In genomic region chr1:84479998-84480397, GRCh38 we compare ENCODE assay signal across 8 cellular contexts. TPM values are rescaled to one million over a fixed set of nuclear protein-coding genes. Genes with fewer than 3 reads are reported as not detected.
DNase-seq lines count a peak whose midpoint lies in the region; ATAC-seq and TF ChIP-seq lines count a peak whose summit lies in the region.

No MANE protein-coding gene starts in this region.

- H4K91ac ChIP-seq in neuronal stem cell (ENCODE audit: low read depth, low read length, poor library complexity), result no peak overlapping the region

- no peak overlapping the region for H3K4ac ChIP-seq in neuronal stem cell (ENCODE audit: low read length)

- no CpG with 5 or more reads among the region's 9 CpGs for WGBS in neuronal stem cell (ENCODE audit: extremely low coverage in 2 of 2, insufficient read length in 2 of 2, insufficient replicate concordance in 1 of 2), 2 donors

- DNase-seq in OCI-M1 (lab: John Stamatoyannopoulos, UW), result peak; percentile 51
- DNase-seq in endothelial cell (ENCODE audit: low spot score), result no peak
- DNase-seq in neuronal stem cell (ENCODE audit: low spot score), result no peak
- DNase-seq in AG20443 (ENCODE audit: low spot score), result no peak
- no peak for DNase-seq in AML-193 (lab: John Stamatoyannopoulos, UW)

- peaks cover 2 to 13% of the 10 kb centered on the region in 2 donors for H3K9me3 ChIP-seq in neuronal stem cell (replicated peaks in 1 of 2; ENCODE audit: control insufficient read depth in 2 of 2, insufficient read depth in 1 of 2, low read depth in 1 of 2, low read length in 2 of 2)

- H2BK12ac ChIP-seq in neuronal stem cell (ENCODE audit: low read length), result no peak overlapping the region

- H3K4me1 ChIP-seq in ACC112 (ENCODE audit: control insufficient read depth, insufficient read depth, low read length, unreplicated experiment) (peaks cover 15% of the 10 kb centered on the region), neuronal stem cell (ENCODE audit: control insufficient read depth in 2 of 2, insufficient read depth in 1 of 2, low read depth in 1 of 2, low read length in 2 of 2) (peaks cover 0 to 4% of the 10 kb centered on the region in 2 donors)

- H2BK15ac ChIP-seq in neuronal stem cell (ENCODE audit: low read length), result no peak overlapping the region

- H3K4me3 ChIP-seq in ACC112 (ENCODE audit: low read depth, low read length) (peak overlapping the region; percentile 83), neuronal stem cell (ENCODE audit: low read length in 2 of 2) (peak overlapping the region in 1 of 2 donors; percentile 59)

- H3K79me2 ChIP-seq in ACC112 (ENCODE audit: control insufficient read depth, insufficient read depth, low read length, unreplicated experiment), result peaks cover 34% of the 10 kb centered on the region

- no peak overlapping the region for H3K9ac ChIP-seq in neuronal stem cell (ENCODE audit: low read depth, low read length, poor library complexity)

- H3K14ac ChIP-seq in neuronal stem cell (ENCODE audit: low read length), result no peak overlapping the region

- TF ChIP-seq CTCF in endothelial cell (IDR thresholded peaks at IDR 0.05; ENCODE audit: unreplicated experiment), result no peak

- no peak overlapping the region for H4K8ac ChIP-seq in neuronal stem cell (ENCODE audit: low read depth, low read length)

- H3K4me3 Mint-ChIP-seq in endothelial cell (ENCODE audit: unreplicated experiment), result peak overlapping the region; percentile 99

- H3K4me1 Mint-ChIP-seq in endothelial cell (ENCODE audit: unreplicated experiment), result peaks cover 7% of the 10 kb centered on the region

- peak; percentile 17 for ATAC-seq in GM19395 (IDR thresholded peaks at IDR 0.05; ENCODE audit: unreplicated experiment)
- no peak for ATAC-seq in GM18873 (IDR thresholded peaks at IDR 0.05; ENCODE audit: low FRiP score, unreplicated experiment)

- no peak overlapping the region for H2AK5ac ChIP-seq in neuronal stem cell (ENCODE audit: low read depth, low read length)

- H3K4me2 ChIP-seq in neuronal stem cell (ENCODE audit: insufficient read depth, low read length, poor library complexity, severe bottlenecking), result peak overlapping the region; percentile 72

- H3K27ac ChIP-seq in ACC112 (ENCODE audit: low read depth, low read length), result peak overlapping the region; percentile 67; the same call in 1 of the 2 replicates
- no peak overlapping the region for H3K27ac ChIP-seq in neuronal stem cell (replicated peaks; ENCODE audit: low read length)

- H3K9me3 Mint-ChIP-seq in endothelial cell (ENCODE audit: unreplicated experiment), result no peaks in the 10 kb centered on the region

- peaks cover 6% of the 10 kb centered on the region for H3K36me3 Mint-ChIP-seq in endothelial cell (ENCODE audit: low read depth, unreplicated experiment)

- no peaks in the 10 kb centered on the region for H3K79me1 ChIP-seq in neuronal stem cell (ENCODE audit: low read depth, low read length)

- H3K27me3 ChIP-seq in ACC112 (ENCODE audit: insufficient read depth, low read length) (no peaks in the 10 kb centered on the region), neuronal stem cell (ENCODE audit: control insufficient read depth in 3 of 3, insufficient read depth in 3 of 3, low read depth in 1 of 3, low read length in 3 of 3) (peaks cover 0 to 14% (median 3%) of the 10 kb centered on the region in 3 experiments)

- peaks cover 5% of the 10 kb centered on the region for H3K27me3 Mint-ChIP-seq in endothelial cell (ENCODE audit: unreplicated experiment)

- peaks cover 10% of the 10 kb centered on the region; the same call in 1 of the 2 replicates for H3K36me3 ChIP-seq in ACC112 (ENCODE audit: insufficient read depth, low read length)
- peaks cover 0 to 41% of the 10 kb centered on the region in 2 donors for H3K36me3 ChIP-seq in neuronal stem cell (replicated peaks in 1 of 2; ENCODE audit: control insufficient read depth in 2 of 2, insufficient read depth in 2 of 2, low read length in 2 of 2)

- no peak overlapping the region for H2BK5ac ChIP-seq in neuronal stem cell (ENCODE audit: low read length)

- H2AFZ ChIP-seq in ACC112 (ENCODE audit: low read length, unreplicated experiment), result peak overlapping the region; percentile 97
- H2AFZ ChIP-seq in neuronal stem cell (ENCODE audit: low read length), result peak overlapping the region; percentile 97

- no peak overlapping the region for H3K18ac ChIP-seq in neuronal stem cell (ENCODE audit: low read length)

- H3K23ac ChIP-seq in neuronal stem cell (ENCODE audit: low read depth, low read length, poor library complexity), result no peak overlapping the region

- peak overlapping the region; percentile 99 for H3K27ac Mint-ChIP-seq in endothelial cell (ENCODE audit: unreplicated experiment)

- no peak overlapping the region for H2BK120ac ChIP-seq in neuronal stem cell (ENCODE audit: low read depth, low read length)

RNA-seq across cellular contexts. Expression of gene RPF1, which starts 0.9 kb away (rescaled TPM):
- total RNA-seq in endothelial cell (ENCODE audit: unreplicated experiment), result 18.4 TPM
- 74.4 TPM for polyA plus RNA-seq in neuronal stem cell (2013, experiment 1 of 2)
- 75.3 TPM for polyA plus RNA-seq in neuronal stem cell (2013, experiment 2 of 2)

RNA-seq across cellular contexts. Expression of gene SPATA1, which starts 26.2 kb away (rescaled TPM):
- total RNA-seq in endothelial cell (ENCODE audit: unreplicated experiment), result 1.2 TPM
- polyA plus RNA-seq in neuronal stem cell (2013, experiment 1 of 2), result 9.9 TPM
- 13.4 TPM for polyA plus RNA-seq in neuronal stem cell (2013, experiment 2 of 2)

RNA-seq across cellular contexts. Expression of gene GNG5, which starts 26.4 kb away (rescaled TPM):
- total RNA-seq in endothelial cell (ENCODE audit: unreplicated experiment), result 144 TPM
- polyA plus RNA-seq in neuronal stem cell (2013, experiment 1 of 2), result 300 TPM
- polyA plus RNA-seq in neuronal stem cell (2013, experiment 2 of 2), result 297 TPM
